Comparison of ENCODE assay signal across 1 cellular context in the genomic region with DNA sequence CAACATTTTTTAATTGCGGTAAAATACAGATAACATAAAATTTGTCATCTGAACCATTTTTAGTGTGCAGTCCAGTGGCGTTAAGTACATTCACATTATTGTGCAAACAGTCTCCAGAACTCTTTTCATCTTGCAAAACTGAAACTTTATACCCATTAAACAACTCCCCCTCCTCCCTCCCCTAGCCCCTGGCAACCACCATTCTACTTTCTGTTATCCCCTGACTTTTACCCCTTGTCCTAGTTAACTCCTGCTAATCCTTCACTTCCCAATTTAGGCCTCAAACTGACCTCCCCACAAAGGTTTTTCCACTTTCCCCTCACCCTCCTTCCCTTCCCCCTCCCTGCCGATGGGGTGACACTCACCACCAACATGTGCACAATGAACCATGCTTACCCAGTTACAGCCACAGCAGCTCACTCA.
TF ChIP-seq lines count a peak whose summit lies in the region.

No MANE protein-coding gene starts in this region.

TF ChIP-seq in HepG2, 621 proteins besides CTCF, POLR2A, EP300 and RAD21:
- TF ChIP-seq ZNF224 (CRISPR knock-in tag; IDR thresholded peaks at IDR 0.05) (no peak), ARNT2 (CRISPR knock-in tag; IDR thresholded peaks at IDR 0.05; ENCODE audit: low read depth) (no peak), ATRX (CRISPR knock-in tag; IDR thresholded peaks at IDR 0.05; ENCODE audit: borderline replicate concordance) (no peak), JARID2 (CRISPR knock-in tag; IDR thresholded peaks at IDR 0.05; ENCODE audit: insufficient replicate concordance) (no peak), SP5 (CRISPR knock-in tag; IDR thresholded peaks at IDR 0.05; ENCODE audit: borderline replicate concordance, low read depth) (no peak), ZNF44 (CRISPR knock-in tag; IDR thresholded peaks at IDR 0.05) (no peak), SETDB1 (CRISPR knock-in tag; IDR thresholded peaks at IDR 0.05; ENCODE audit: borderline replicate concordance) (no peak), DMAP1 (CRISPR knock-in tag; IDR thresholded peaks at IDR 0.05) (no peak), YEATS2 (CRISPR knock-in tag; IDR thresholded peaks at IDR 0.05; ENCODE audit: borderline replicate concordance) (no peak), TCF12 (IDR thresholded peaks at IDR 0.05) (no peak), TCF12 (CRISPR knock-in tag; IDR thresholded peaks at IDR 0.05) (no peak)
- TF ChIP-seq, protein P1, sequence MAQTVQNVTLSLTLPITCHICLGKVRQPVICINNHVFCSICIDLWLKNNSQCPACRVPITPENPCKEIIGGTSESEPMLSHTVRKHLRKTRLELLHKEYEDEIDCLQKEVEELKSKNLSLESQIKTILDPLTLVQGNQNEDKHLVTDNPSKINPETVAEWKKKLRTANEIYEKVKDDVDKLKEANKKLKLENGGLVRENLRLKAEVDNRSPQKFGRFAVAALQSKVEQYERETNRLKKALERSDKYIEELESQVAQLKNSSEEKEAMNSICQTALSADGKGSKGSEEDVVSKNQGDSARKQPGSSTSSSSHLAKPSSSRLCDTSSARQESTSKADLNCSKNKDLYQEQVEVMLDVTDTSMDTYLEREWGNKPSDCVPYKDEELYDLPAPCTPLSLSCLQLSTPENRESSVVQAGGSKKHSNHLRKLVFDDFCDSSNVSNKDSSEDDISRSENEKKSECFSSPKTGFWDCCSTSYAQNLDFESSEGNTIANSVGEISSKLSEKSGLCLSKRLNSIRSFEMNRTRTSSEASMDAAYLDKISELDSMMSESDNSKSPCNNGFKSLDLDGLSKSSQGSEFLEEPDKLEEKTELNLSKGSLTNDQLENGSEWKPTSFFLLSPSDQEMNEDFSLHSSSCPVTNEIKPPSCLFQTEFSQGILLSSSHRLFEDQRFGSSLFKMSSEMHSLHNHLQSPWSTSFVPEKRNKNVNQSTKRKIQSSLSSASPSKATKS (CRISPR knock-in tag; IDR thresholded peaks at IDR 0.05), result no peak
- TF ChIP-seq, protein P2, sequence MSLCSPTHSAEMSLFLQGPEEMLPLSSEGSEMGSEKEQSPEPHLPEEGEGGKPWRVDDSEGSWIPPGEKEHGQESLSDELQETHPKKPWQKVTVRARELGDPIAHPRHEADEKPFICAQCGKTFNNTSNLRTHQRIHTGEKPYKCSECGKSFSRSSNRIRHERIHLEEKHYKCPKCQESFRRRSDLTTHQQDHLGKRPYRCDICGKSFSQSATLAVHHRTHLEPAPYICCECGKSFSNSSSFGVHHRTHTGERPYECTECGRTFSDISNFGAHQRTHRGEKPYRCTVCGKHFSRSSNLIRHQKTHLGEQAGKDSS (CRISPR knock-in tag; IDR thresholded peaks at IDR 0.05; ENCODE audit: borderline replicate concordance, low read depth), result no peak
- TF ChIP-seq, protein P3, sequence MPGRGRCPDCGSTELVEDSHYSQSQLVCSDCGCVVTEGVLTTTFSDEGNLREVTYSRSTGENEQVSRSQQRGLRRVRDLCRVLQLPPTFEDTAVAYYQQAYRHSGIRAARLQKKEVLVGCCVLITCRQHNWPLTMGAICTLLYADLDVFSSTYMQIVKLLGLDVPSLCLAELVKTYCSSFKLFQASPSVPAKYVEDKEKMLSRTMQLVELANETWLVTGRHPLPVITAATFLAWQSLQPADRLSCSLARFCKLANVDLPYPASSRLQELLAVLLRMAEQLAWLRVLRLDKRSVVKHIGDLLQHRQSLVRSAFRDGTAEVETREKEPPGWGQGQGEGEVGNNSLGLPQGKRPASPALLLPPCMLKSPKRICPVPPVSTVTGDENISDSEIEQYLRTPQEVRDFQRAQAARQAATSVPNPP (CRISPR knock-in tag; IDR thresholded peaks at IDR 0.05), result no peak
- TF ChIP-seq, protein P4, sequence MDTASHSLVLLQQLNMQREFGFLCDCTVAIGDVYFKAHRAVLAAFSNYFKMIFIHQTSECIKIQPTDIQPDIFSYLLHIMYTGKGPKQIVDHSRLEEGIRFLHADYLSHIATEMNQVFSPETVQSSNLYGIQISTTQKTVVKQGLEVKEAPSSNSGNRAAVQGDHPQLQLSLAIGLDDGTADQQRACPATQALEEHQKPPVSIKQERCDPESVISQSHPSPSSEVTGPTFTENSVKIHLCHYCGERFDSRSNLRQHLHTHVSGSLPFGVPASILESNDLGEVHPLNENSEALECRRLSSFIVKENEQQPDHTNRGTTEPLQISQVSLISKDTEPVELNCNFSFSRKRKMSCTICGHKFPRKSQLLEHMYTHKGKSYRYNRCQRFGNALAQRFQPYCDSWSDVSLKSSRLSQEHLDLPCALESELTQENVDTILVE (CRISPR knock-in tag; IDR thresholded peaks at IDR 0.05), result no peak
